20 cellular contexts compared by ENCODE assay signal in genomic region chr7:7272294-7272693, GRCh38.
DNase-seq lines count a peak whose midpoint lies in the region; ATAC-seq and TF ChIP-seq lines count a peak whose summit lies in the region.
"Had no signal": no experiment of that assay in that cellular context is flagged by ENCODE, and none has a peak within 500 bp of the region (broad histone marks: within the 10 kb centered on the region; RNA-seq: fewer than 3 reads in every experiment).

No MANE protein-coding gene starts in this region.

- no peaks in the 10 kb centered on the region for H3K9me3 ChIP-seq in adrenal gland (replicated peaks in 1 of 3)

- intact Hi-C loops in adrenal gland (cut with DNase I), result no loop called here

- H3K27ac ChIP-seq in adrenal gland, result no peak overlapping the region

- ATAC-seq in SK-N-SH treated with all-trans-retinoic acid at 6 μM for 48 hours, result no peak
- ATAC-seq: Panc1 had no signal

- DNase-seq in AG10803 (ENCODE audit: low read depth) (peak; percentile 51), LHCN-M2 (ENCODE audit: low read depth) (peak; percentile 41), choroid plexus epithelial cell (ENCODE audit: low read depth) (peak; percentile 29), iris pigment epithelial cell (ENCODE audit: low read depth) (peak; percentile 9), GF-D8 (lab: John Stamatoyannopoulos, UW) (no peak), adrenal gland (no peak), NCI-H2081 treated with DMSO at 0.1 percent for 48 hours (lab: John Stamatoyannopoulos, UW) (no peak)
- DNase-seq: CD4-positive, alpha-beta memory T cell; DMS79; GDM1; GOT3; HFFc6; NCI-H1436 treated with DMSO at 0.1 percent for 48 hours; NCI-H2081; NCI-H226; NCI-H526 treated with DMSO at 0.1 percent for 48 hours; NK-92 treated with Interleukin-12 subunit alpha and Interleukin-12 subunit beta, amount 100 ng/mL, for 24 hours; Right ventricle myocardium superior had no signal

- TF ChIP-seq CTCF in AG10803 (conservative IDR thresholded peaks at IDR 0.05; ENCODE audit: low read length) (no peak), choroid plexus epithelial cell (conservative IDR thresholded peaks at IDR 0.05; ENCODE audit: low read depth, low read length) (no peak), adrenal gland (IDR thresholded peaks at IDR 0.05) (no peak)

- 55 to 79% (median 68%) methylated on average over 1 of the region's 1 CpG for WGBS in adrenal gland, 4 donors

- no peak for TF ChIP-seq POLR2A in adrenal gland (IDR thresholded peaks at IDR 0.05)

- H3K4me1 ChIP-seq in adrenal gland (replicated peaks in 1 of 2), result no peaks in the 10 kb centered on the region

- no peaks in the 10 kb centered on the region for H3K36me3 ChIP-seq in adrenal gland (replicated peaks in 1 of 2)

- H3K4me3 ChIP-seq in AG10803 (ENCODE audit: low read length) (no peak overlapping the region), choroid plexus epithelial cell (ENCODE audit: low read depth, low read length) (no peak overlapping the region), adrenal gland (no peak overlapping the region)

- no peaks in the 10 kb centered on the region for H3K27me3 ChIP-seq in adrenal gland

TF ChIP-seq in SK-N-SH treated with all-trans-retinoic acid at 6 μM for 48 hours, 23 proteins besides CTCF, POLR2A, EP300 and RAD21:
- TF ChIP-seq CSRNP3 (CRISPR knock-in tag; IDR thresholded peaks at IDR 0.05) (no peak), CREB5 (CRISPR knock-in tag; IDR thresholded peaks at IDR 0.05; ENCODE audit: low read depth) (no peak), ZNF8 (CRISPR knock-in tag; IDR thresholded peaks at IDR 0.05) (no peak), ARNTL (CRISPR knock-in tag; IDR thresholded peaks at IDR 0.05; ENCODE audit: borderline replicate concordance, low read depth) (no peak), PPARA (CRISPR knock-in tag; IDR thresholded peaks at IDR 0.05; ENCODE audit: borderline replicate concordance) (no peak), PATZ1 (CRISPR knock-in tag; IDR thresholded peaks at IDR 0.05; ENCODE audit: borderline replicate concordance) (no peak), OSR1 (CRISPR knock-in tag; IDR thresholded peaks at IDR 0.05) (no peak), ESRRG (CRISPR knock-in tag; IDR thresholded peaks at IDR 0.05) (no peak), RARB (CRISPR knock-in tag; IDR thresholded peaks at IDR 0.05) (no peak), GLIS3 (CRISPR knock-in tag; IDR thresholded peaks at IDR 0.05) (no peak), BACH2 (CRISPR knock-in tag; IDR thresholded peaks at IDR 0.05; ENCODE audit: borderline replicate concordance) (no peak)

Comparison
In these comparisons a context has a peak if more than half of its experiments do, and no peak if none do; other contexts are left out.
1. DNase-seq: peak in AG10803 (single experiment), LHCN-M2 (single experiment), choroid plexus epithelial cell (single experiment) and iris pigment epithelial cell (single experiment); none in GF-D8 (single experiment), adrenal gland (0 of 7) and NCI-H2081 treated with DMSO at 0.1 percent for 48 hours (single experiment).